1 cellular context compared by ENCODE assay signal in genomic region chr6:63634630-63635029, GRCh38.
TF ChIP-seq lines count a peak whose summit lies in the region.

No MANE protein-coding gene starts in this region.

TF ChIP-seq in HEK293, 187 proteins besides CTCF, POLR2A, EP300 and RAD21 (continued from another document and continues in another):
- TF ChIP-seq ZBTB6 (tag by site-specific recombination; IDR thresholded peaks at IDR 0.05), result no peak
- no peak for TF ChIP-seq GLI2 (tag by site-specific recombination; IDR thresholded peaks at IDR 0.05; ENCODE audit: borderline replicate concordance, low read depth)
- TF ChIP-seq ZBTB10 (tag by site-specific recombination; IDR thresholded peaks at IDR 0.05), result no peak
- no peak for TF ChIP-seq MYNN (tag by site-specific recombination; IDR thresholded peaks at IDR 0.05; ENCODE audit: borderline replicate concordance)
- no peak for TF ChIP-seq ZNF174 (tag by site-specific recombination; IDR thresholded peaks at IDR 0.05)
- no peak for TF ChIP-seq ZNF768 (tag by site-specific recombination; IDR thresholded peaks at IDR 0.05)
- no peak for TF ChIP-seq ZBTB8A (tag by site-specific recombination; IDR thresholded peaks at IDR 0.05)
- no peak for TF ChIP-seq ZNF707 (tag by site-specific recombination; IDR thresholded peaks at IDR 0.05)
- TF ChIP-seq HOXD13 (CRISPR knock-in tag; IDR thresholded peaks at IDR 0.05; ENCODE audit: borderline replicate concordance), result no peak
- TF ChIP-seq ZNF280C (tag by site-specific recombination; IDR thresholded peaks at IDR 0.05), result no peak
- TF ChIP-seq RBAK (tag by site-specific recombination; IDR thresholded peaks at IDR 0.05), result no peak
- no peak for TF ChIP-seq ZNF791 (tag by site-specific recombination; IDR thresholded peaks at IDR 0.05)
- peak; percentile 23; the same call in 1 of the 2 replicates for TF ChIP-seq ZNF18 (tag by site-specific recombination; IDR thresholded peaks at IDR 0.05)
- TF ChIP-seq ZNF138 (tag by site-specific recombination; IDR thresholded peaks at IDR 0.05; ENCODE audit: borderline replicate concordance), result no peak
- no peak for TF ChIP-seq ZNF391 (tag by site-specific recombination; IDR thresholded peaks at IDR 0.05; ENCODE audit: borderline replicate concordance, low read depth)
- no peak for TF ChIP-seq ZNF324 (tag by site-specific recombination; IDR thresholded peaks at IDR 0.05)
- TF ChIP-seq, protein P1, sequence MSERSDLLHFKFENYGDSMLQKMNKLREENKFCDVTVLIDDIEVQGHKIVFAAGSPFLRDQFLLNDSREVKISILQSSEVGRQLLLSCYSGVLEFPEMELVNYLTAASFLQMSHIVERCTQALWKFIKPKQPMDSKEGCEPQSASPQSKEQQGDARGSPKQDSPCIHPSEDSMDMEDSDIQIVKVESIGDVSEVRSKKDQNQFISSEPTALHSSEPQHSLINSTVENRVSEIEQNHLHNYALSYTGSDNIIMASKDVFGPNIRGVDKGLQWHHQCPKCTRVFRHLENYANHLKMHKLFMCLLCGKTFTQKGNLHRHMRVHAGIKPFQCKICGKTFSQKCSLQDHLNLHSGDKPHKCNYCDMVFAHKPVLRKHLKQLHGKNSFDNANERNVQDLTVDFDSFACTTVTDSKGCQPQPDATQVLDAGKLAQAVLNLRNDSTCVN (tag by site-specific recombination; optimal IDR thresholded peaks at IDR 0.05), result no peak
- no peak for TF ChIP-seq ZNF548 (tag by site-specific recombination; IDR thresholded peaks at IDR 0.05)
- TF ChIP-seq ATF2 (tag by site-specific recombination; IDR thresholded peaks at IDR 0.05; ENCODE audit: low read depth), result no peak
- peak; percentile 50 for TF ChIP-seq WT1 (tag by site-specific recombination; IDR thresholded peaks at IDR 0.05)
- no peak for TF ChIP-seq ZNF341 (tag by site-specific recombination; IDR thresholded peaks at IDR 0.05; ENCODE audit: low read depth)
- no peak for TF ChIP-seq ZNF544 (tag by site-specific recombination; IDR thresholded peaks at IDR 0.05)
- no peak for TF ChIP-seq ZNF335 (tag by site-specific recombination; conservative IDR thresholded peaks at IDR 0.05)
- TF ChIP-seq ZEB2 (tag by site-specific recombination; IDR thresholded peaks at IDR 0.05), result no peak
- no peak for TF ChIP-seq PRDM2 (tag by site-specific recombination; IDR thresholded peaks at IDR 0.05; ENCODE audit: borderline replicate concordance)
- no peak for TF ChIP-seq ZNF623 (tag by site-specific recombination; IDR thresholded peaks at IDR 0.05)
- TF ChIP-seq, protein P2, sequence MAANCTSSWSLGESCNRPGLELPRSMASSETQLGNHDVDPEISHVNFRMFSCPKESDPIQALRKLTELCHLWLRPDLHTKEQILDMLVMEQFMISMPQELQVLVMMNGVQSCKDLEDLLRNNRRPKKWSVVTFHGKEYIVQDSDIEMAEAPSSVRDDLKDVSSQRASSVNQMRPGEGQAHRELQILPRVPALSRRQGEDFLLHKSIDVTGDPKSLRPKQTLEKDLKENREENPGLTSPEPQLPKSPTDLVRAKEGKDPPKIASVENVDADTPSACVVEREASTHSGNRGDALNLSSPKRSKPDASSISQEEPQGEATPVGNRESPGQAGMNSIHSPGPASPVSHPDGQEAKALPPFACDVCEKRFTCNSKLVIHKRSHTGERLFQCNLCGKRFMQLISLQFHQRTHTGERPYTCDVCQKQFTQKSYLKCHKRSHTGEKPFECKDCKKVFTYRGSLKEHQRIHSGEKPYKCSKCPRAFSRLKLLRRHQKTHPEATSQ (tag by site-specific recombination; IDR thresholded peaks at IDR 0.05), result no peak
- no peak for TF ChIP-seq ZNF610 (tag by site-specific recombination; IDR thresholded peaks at IDR 0.05; ENCODE audit: borderline replicate concordance)
- no peak for TF ChIP-seq ZBTB17 (tag by site-specific recombination; IDR thresholded peaks at IDR 0.05)
- peak; percentile 89 for TF ChIP-seq SCRT2 (tag by site-specific recombination; IDR thresholded peaks at IDR 0.05)
- TF ChIP-seq ZNF350 (tag by site-specific recombination; IDR thresholded peaks at IDR 0.05), result no peak
- no peak for TF ChIP-seq ZSCAN4 (tag by site-specific recombination; IDR thresholded peaks at IDR 0.05)
- TF ChIP-seq FEZF1 (tag by site-specific recombination; IDR thresholded peaks at IDR 0.05), result peak; percentile 68
- TF ChIP-seq ZNF175 (tag by site-specific recombination; IDR thresholded peaks at IDR 0.05), result no peak
- TF ChIP-seq ZNF654 (tag by site-specific recombination; IDR thresholded peaks at IDR 0.05; ENCODE audit: low read depth), result no peak
- no peak for TF ChIP-seq ZNF660 (tag by site-specific recombination; IDR thresholded peaks at IDR 0.05)
- no peak for TF ChIP-seq SP2 (tag by site-specific recombination; IDR thresholded peaks at IDR 0.05)
- no peak for TF ChIP-seq MZF1 (tag by site-specific recombination; IDR thresholded peaks at IDR 0.05; ENCODE audit: borderline replicate concordance)
- TF ChIP-seq ZNF701 (tag by site-specific recombination; IDR thresholded peaks at IDR 0.05), result no peak
- peak; percentile 19; the same call in 1 of the 2 replicates for TF ChIP-seq ZSCAN30 (tag by site-specific recombination; IDR thresholded peaks at IDR 0.05)
- TF ChIP-seq ZNF2 (tag by site-specific recombination; IDR thresholded peaks at IDR 0.05), result no peak
- no peak for TF ChIP-seq ZNF184 (tag by site-specific recombination; IDR thresholded peaks at IDR 0.05)
- no peak for TF ChIP-seq ZNF157 (tag by site-specific recombination; IDR thresholded peaks at IDR 0.05)
- TF ChIP-seq ZNF473 (tag by site-specific recombination; IDR thresholded peaks at IDR 0.05), result no peak
- no peak for TF ChIP-seq ZNF777 (tag by site-specific recombination; IDR thresholded peaks at IDR 0.05; ENCODE audit: borderline replicate concordance)
- no peak for TF ChIP-seq ZNF133 (tag by site-specific recombination; IDR thresholded peaks at IDR 0.05)
- TF ChIP-seq ZBTB20 (tag by site-specific recombination; IDR thresholded peaks at IDR 0.05), result no peak; the same call in 1 of the 2 replicates
- TF ChIP-seq SCRT1 (tag by site-specific recombination; IDR thresholded peaks at IDR 0.05; ENCODE audit: borderline replicate concordance), result 0 out of 2 replicates have a peak, but pooled peaks have one; percentile 61
- no peak for TF ChIP-seq ZNF626 (tag by site-specific recombination; IDR thresholded peaks at IDR 0.05)
